In genomic region chr7:155584261-155584660, GRCh38 we compare ENCODE assay signal across 1 cellular context.
TF ChIP-seq lines count a peak whose summit lies in the region.

No MANE protein-coding gene starts in this region.

TF ChIP-seq in SK-N-SH treated with all-trans-retinoic acid at 6 μM for 48 hours, 23 proteins besides CTCF, POLR2A, EP300 and RAD21 (continued from another document):
- no peak for TF ChIP-seq CREB5 (CRISPR knock-in tag; IDR thresholded peaks at IDR 0.05; ENCODE audit: low read depth)
- TF ChIP-seq ZNF8 (CRISPR knock-in tag; IDR thresholded peaks at IDR 0.05): no peak
- no peak for TF ChIP-seq ZNF565 (CRISPR knock-in tag; conservative IDR thresholded peaks at IDR 0.05; ENCODE audit: low read depth)
- no peak for TF ChIP-seq POU6F1 (CRISPR knock-in tag; IDR thresholded peaks at IDR 0.05; ENCODE audit: borderline replicate concordance, low read depth)
- TF ChIP-seq TSHZ2 (CRISPR knock-in tag; IDR thresholded peaks at IDR 0.05): no peak
- TF ChIP-seq ISL1 (CRISPR knock-in tag; IDR thresholded peaks at IDR 0.05): no peak
